ENCODE assay signal across 14 cellular contexts in genomic region chr18:72541871-72542690, GRCh38. TPM values are rescaled to one million over a fixed set of nuclear protein-coding genes. Genes with fewer than 3 reads are reported as not detected.
DNase-seq lines count a peak whose midpoint lies in the region; ATAC-seq and TF ChIP-seq lines count a peak whose summit lies in the region.
"Had no signal": no experiment of that assay in that cellular context is flagged by ENCODE, and none has a peak within 500 bp of the region (broad histone marks: within the 10 kb centered on the region; RNA-seq: fewer than 3 reads in every experiment).

No MANE protein-coding gene starts in this region.

- H3K4me3 Mint-ChIP-seq in GM23338: no peak overlapping the region
- H3K4me3 Mint-ChIP-seq: CD4-positive, CD25-positive, alpha-beta regulatory T cell; dendritic cell treated with granulocyte-macrophage colony-stimulating factor and Interleukin-4, amounts not matched to agents 40 ng/mL and 50 ng/mL, for 4 days; stimulated activated effector memory CD8-positive, alpha-beta T cell treated with anti-CD3 and anti-CD28 coated beads, Interleukin-12 subunit alpha, Interleukin-12 subunit beta, amount 100 ng/mL, for 72 hours had no signal

- no peaks in the 10 kb centered on the region for H3K9me3 ChIP-seq in A673 (ENCODE audit: low read depth, low read length, poor library complexity, severe bottlenecking)
- no peaks in the 10 kb centered on the region for H3K9me3 ChIP-seq in upper lobe of right lung

- H3K4me3 ChIP-seq in A673 (ENCODE audit: low read depth, low read length, poor library complexity, severe bottlenecking) (peak overlapping the region; percentile 51), GM23338 (peak overlapping the region; percentile 38), upper lobe of right lung (no peak overlapping the region)

- H3K4me2 ChIP-seq in GM23338: no peak overlapping the region; the same call in 1 of the 2 replicates

- ATAC-seq in GM23338 (peak; percentile 74), SK-N-SH treated with all-trans-retinoic acid at 6 μM for 48 hours (peak; percentile 31), upper lobe of right lung (no peak), HG03039 (IDR thresholded peaks at IDR 0.05; ENCODE audit: unreplicated experiment) (no peak)
- ATAC-seq: sciatic nerve; stimulated activated effector memory CD8-positive, alpha-beta T cell treated with anti-CD3 and anti-CD28 coated beads, Interleukin-12 subunit alpha, Interleukin-12 subunit beta, amount 100 ng/mL, for 72 hours had no signal

- CTCF ChIA-PET in A673 (lab: Charles Lee): no interaction called here

- intact Hi-C loops in A673 (cut with micrococcal nuclease; ENCODE audit: unreplicated experiment) (loop anchor here (5.0 to 10.0 kb wide), 4 partner anchors 447 to 1840 kb away; no protein-coding TSS in a partner anchor), upper lobe of right lung (cut with DNase I) (no loop called here)

- H3F3A ChIP-seq in GM23338 (replicated peaks; ENCODE audit: low read depth): no peaks in the 10 kb centered on the region

- no peaks in the 10 kb centered on the region for H3K4me1 Mint-ChIP-seq in GM23338
- H3K4me1 Mint-ChIP-seq: stimulated activated effector memory CD8-positive, alpha-beta T cell treated with anti-CD3 and anti-CD28 coated beads, Interleukin-12 subunit alpha, Interleukin-12 subunit beta, amount 100 ng/mL, for 72 hours had no signal

- DNase-seq in A673 (ENCODE audit: low spot score) (peak; percentile 53), GM23338 (ENCODE audit: low spot score) (peak; percentile 47), iPS-NIHi11 (ENCODE audit: low spot score) (peak; percentile 71), upper lobe of right lung (no peak), GM20000 (ENCODE audit: low spot score) (no peak), putamen (ENCODE audit: low spot score) (no peak)
- DNase-seq: activated CD8-positive, alpha-beta memory T cell treated with anti-CD3 and anti-CD28 coated beads, Interleukin-2, amount 50 U/mL, for 4 hours; CD4-positive, CD25-positive, alpha-beta regulatory T cell; kidney had no signal

- POLR2A ChIA-PET in A673 (lab: Charles Lee; ENCODE audit: low non-redundant PET): no interaction called here

- H3K4me1 ChIP-seq in A673 (ENCODE audit: insufficient read depth, low read length, poor library complexity, severe bottlenecking): peaks cover 7% of the 10 kb centered on the region
- H3K4me1 ChIP-seq in GM23338 (ENCODE audit: insufficient read depth): no peaks in the 10 kb centered on the region
- peaks cover 4% of the 10 kb centered on the region for H3K4me1 ChIP-seq in upper lobe of right lung

- no peaks in the 10 kb centered on the region for H3K36me3 ChIP-seq in A673 (ENCODE audit: insufficient read depth, low read length, poor library complexity, severe bottlenecking)
- H3K36me3 ChIP-seq in GM23338 (ENCODE audit: insufficient read depth): peaks cover 6% of the 10 kb centered on the region; the same call in 1 of the 2 replicates
- H3K36me3 ChIP-seq in upper lobe of right lung: no peaks in the 10 kb centered on the region

- no peak overlapping the region for H2AFZ ChIP-seq in GM23338

- peaks cover 85% of the 10 kb centered on the region for H3K9me3 Mint-ChIP-seq in GM23338
- H3K9me3 Mint-ChIP-seq: dendritic cell treated with granulocyte-macrophage colony-stimulating factor and Interleukin-4, amounts not matched to agents 40 ng/mL and 50 ng/mL, for 4 days had no signal

- BruUV-seq in A673 (replicated peaks; lab: Mats Ljungman, UMichigan): no TSS peak

- H3K79me2 ChIP-seq in GM23338 (replicated peaks; ENCODE audit: insufficient read depth): no peaks in the 10 kb centered on the region

- peaks cover 22% of the 10 kb centered on the region for H3K27me3 ChIP-seq in A673 (replicated peaks; ENCODE audit: insufficient read depth, low read depth, low read length, poor library complexity)
- H3K27me3 ChIP-seq in GM23338 (ENCODE audit: insufficient read depth): peaks cover 58% of the 10 kb centered on the region
- peaks cover 45% of the 10 kb centered on the region for H3K27me3 ChIP-seq in upper lobe of right lung

- H3K36me3 Mint-ChIP-seq in GM23338 (ENCODE audit: low read depth): peaks cover 28% of the 10 kb centered on the region
- H3K36me3 Mint-ChIP-seq: CD4-positive, CD25-positive, alpha-beta regulatory T cell; stimulated activated effector memory CD8-positive, alpha-beta T cell treated with anti-CD3 and anti-CD28 coated beads, Interleukin-12 subunit alpha, Interleukin-12 subunit beta, amount 100 ng/mL, for 72 hours had no signal

- no peaks in the 10 kb centered on the region for H3K9me2 ChIP-seq in GM23338 (ENCODE audit: insufficient read depth)

- TF ChIP-seq CTCF in A673 (conservative IDR thresholded peaks at IDR 0.05; ENCODE audit: low read depth, low read length): peak; percentile 47
- peak in 1 of 2 experiments; percentile 51; a peak in 2 of 4 replicates for TF ChIP-seq CTCF in GM23338 (conservative IDR thresholded peaks at IDR 0.05; ENCODE audit: low read depth in 2 of 2)
- no peak for TF ChIP-seq CTCF in upper lobe of right lung (IDR thresholded peaks at IDR 0.05)
- TF ChIP-seq CTCF in GM20000 (IDR thresholded peaks at IDR 0.05; ENCODE audit: extremely low read depth, missing control alignments): no peak

- H3K27ac Mint-ChIP-seq in GM23338: no peak overlapping the region
- H3K27ac Mint-ChIP-seq: CD4-positive, CD25-positive, alpha-beta regulatory T cell; dendritic cell treated with granulocyte-macrophage colony-stimulating factor and Interleukin-4, amounts not matched to agents 40 ng/mL and 50 ng/mL, for 4 days; stimulated activated effector memory CD8-positive, alpha-beta T cell treated with anti-CD3 and anti-CD28 coated beads, Interleukin-12 subunit alpha, Interleukin-12 subunit beta, amount 100 ng/mL, for 72 hours had no signal

- peaks cover 11% of the 10 kb centered on the region for H3K27me3 Mint-ChIP-seq in GM23338 (ENCODE audit: insufficient read depth, low read depth, poor library complexity)

- H3K27ac ChIP-seq in A673 (ENCODE audit: low read depth, low read length, poor library complexity, severe bottlenecking): no peak overlapping the region
- no peak overlapping the region for H3K27ac ChIP-seq in GM23338 (ENCODE audit: low read depth)
- H3K27ac ChIP-seq in upper lobe of right lung: no peak overlapping the region

- no peaks in the 10 kb centered on the region for H4K20me1 ChIP-seq in GM23338 (replicated peaks; ENCODE audit: insufficient read depth)

TF ChIP-seq in GM23338, 12 proteins besides CTCF, POLR2A, EP300 and RAD21 (continues in another document):
- TF ChIP-seq NANOG (IDR thresholded peaks at IDR 0.05; ENCODE audit: borderline replicate concordance): no peak
- no peak for TF ChIP-seq JUNB (IDR thresholded peaks at IDR 0.05; ENCODE audit: unreplicated experiment)
- TF ChIP-seq CREB1 (CRISPR knock-in tag; IDR thresholded peaks at IDR 0.05; ENCODE audit: low read depth): no peak
- no peak for TF ChIP-seq ETS1 (IDR thresholded peaks at IDR 0.05)
- no peak for TF ChIP-seq ZNF114 (CRISPR knock-in tag; IDR thresholded peaks at IDR 0.05)
- no peak for TF ChIP-seq EZH2phosphoT487 (IDR thresholded peaks at IDR 0.05; ENCODE audit: unreplicated experiment)

TF ChIP-seq in SK-N-SH treated with all-trans-retinoic acid at 6 μM for 48 hours, 23 proteins besides CTCF, POLR2A, EP300 and RAD21:
- TF ChIP-seq ZNF70 (CRISPR knock-in tag; IDR thresholded peaks at IDR 0.05) (no peak), ESRRG (CRISPR knock-in tag; IDR thresholded peaks at IDR 0.05) (no peak)

RNA-seq across cellular contexts. Expression of gene CBLN2, which starts 2.1 kb away (rescaled TPM):
- total RNA-seq in A673 (2021): 7.5 and 9.7 TPM in 2 replicates
- not detected in 2 replicates for total RNA-seq in GM23338 (2014; rRNA removed; shearing (Covaris generic))
- not detected in 2 replicates for polyA plus RNA-seq in GM23338 (2016; fragmentation: Nextera tagmentation; extraction: Ambion mirVana)
- total RNA-seq in upper lobe of right lung: 0.26 TPM
- total RNA-seq: CD4-positive, CD25-positive, alpha-beta regulatory T cell; sciatic nerve had no signal
- polyA plus RNA-seq: CD4-positive, CD25-positive, alpha-beta regulatory T cell had no signal

Comparison
In these comparisons a context has a peak if more than half of its experiments do, and no peak if none do; other contexts are left out.
1. DNase-seq: peak in A673 (single experiment), GM23338 (single experiment) and iPS-NIHi11 (single experiment); none in upper lobe of right lung (single experiment), GM20000 (single experiment) and putamen (single experiment).
2. ATAC-seq: peak in GM23338 (single experiment) and SK-N-SH treated with all-trans-retinoic acid at 6 μM for 48 hours (single experiment); none in upper lobe of right lung (single experiment) and HG03039 (single experiment).